1 cellular context compared by ENCODE assay signal in genomic region chr1:111943056-111943455, GRCh38.
TF ChIP-seq lines count a peak whose summit lies in the region.

No MANE protein-coding gene starts in this region.

TF ChIP-seq in GM23338, 12 proteins besides CTCF, POLR2A, EP300 and RAD21 (continued from another document):
- no peak for TF ChIP-seq REST (IDR thresholded peaks at IDR 0.05; ENCODE audit: unreplicated experiment)
- no peak for TF ChIP-seq EZH2phosphoT487 (IDR thresholded peaks at IDR 0.05; ENCODE audit: unreplicated experiment)
- TF ChIP-seq STAT1 (IDR thresholded peaks at IDR 0.05; ENCODE audit: unreplicated experiment), result no peak
- TF ChIP-seq, protein P1, sequence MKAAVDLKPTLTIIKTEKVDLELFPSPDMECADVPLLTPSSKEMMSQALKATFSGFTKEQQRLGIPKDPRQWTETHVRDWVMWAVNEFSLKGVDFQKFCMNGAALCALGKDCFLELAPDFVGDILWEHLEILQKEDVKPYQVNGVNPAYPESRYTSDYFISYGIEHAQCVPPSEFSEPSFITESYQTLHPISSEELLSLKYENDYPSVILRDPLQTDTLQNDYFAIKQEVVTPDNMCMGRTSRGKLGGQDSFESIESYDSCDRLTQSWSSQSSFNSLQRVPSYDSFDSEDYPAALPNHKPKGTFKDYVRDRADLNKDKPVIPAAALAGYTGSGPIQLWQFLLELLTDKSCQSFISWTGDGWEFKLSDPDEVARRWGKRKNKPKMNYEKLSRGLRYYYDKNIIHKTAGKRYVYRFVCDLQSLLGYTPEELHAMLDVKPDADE (IDR thresholded peaks at IDR 0.05), result no peak
- TF ChIP-seq NANOG (IDR thresholded peaks at IDR 0.05; ENCODE audit: borderline replicate concordance), result no peak
- TF ChIP-seq POLR2AphosphoS5 (IDR thresholded peaks at IDR 0.05; ENCODE audit: low read depth), result no peak
- TF ChIP-seq ZNF331 (CRISPR knock-in tag; IDR thresholded peaks at IDR 0.05; ENCODE audit: low read depth), result no peak
- TF ChIP-seq JUNB (IDR thresholded peaks at IDR 0.05; ENCODE audit: unreplicated experiment), result no peak
